Comparison of ENCODE assay signal across 23 cellular contexts in the genomic region with DNA sequence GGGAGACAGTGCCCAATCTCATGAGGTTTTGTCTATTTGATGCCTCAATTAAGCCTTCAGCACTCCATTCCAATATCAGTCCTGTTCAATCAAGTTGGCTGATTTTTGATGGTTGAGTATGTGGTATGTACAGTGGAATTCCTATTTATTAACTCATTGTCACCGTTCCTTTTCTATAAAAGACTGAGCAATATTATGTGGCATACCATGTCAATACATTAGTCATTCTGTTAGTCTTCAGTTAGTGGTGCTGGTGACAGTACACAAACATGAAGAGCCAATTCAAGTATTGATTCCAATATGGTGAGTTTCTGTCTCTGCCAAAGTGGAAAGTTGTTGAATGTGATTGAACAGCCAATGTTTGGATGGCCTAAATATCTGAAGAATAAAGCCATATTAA.
"Had no signal": no experiment of that assay in that cellular context is flagged by ENCODE, and none has a peak within 500 bp of the region (broad histone marks: within the 10 kb centered on the region; RNA-seq: fewer than 3 reads in every experiment).

No MANE protein-coding gene starts in this region.

- H3K27me3 Mint-ChIP-seq: naive B cell had no signal

- H3K9me3 ChIP-seq: esophagus muscularis mucosa, gastroesophageal sphincter, heart left ventricle, left lung, lower lobe of right lung, mucosa of descending colon had no signal

- H3K4me2 ChIP-seq: hepatocyte had no signal

- H3K36me3 Mint-ChIP-seq: immature natural killer cell, mesothelial cell of epicardium, naive B cell had no signal

- ATAC-seq: gastroesophageal sphincter, heart left ventricle, left cardiac atrium, left lung, left ventricle myocardium superior, lower lobe of right lung, mucosa of descending colon had no signal

- H3K27ac Mint-ChIP-seq: immature natural killer cell, mesothelial cell of epicardium, naive B cell had no signal

- H3K27ac ChIP-seq: coronary artery, dorsolateral prefrontal cortex, esophagus muscularis mucosa, foreskin keratinocyte, gastroesophageal sphincter, heart left ventricle, hepatocyte, left lung, lower lobe of right lung had no signal

- H3K4me1 Mint-ChIP-seq: immature natural killer cell, mesothelial cell of epicardium, naive B cell had no signal

- H3K27me3 ChIP-seq: dorsolateral prefrontal cortex, esophagus muscularis mucosa, foreskin keratinocyte, gastroesophageal sphincter, heart left ventricle, hepatocyte, left lung had no signal

- H3K79me2 ChIP-seq: hepatocyte had no signal

- H3K4me3 ChIP-seq: coronary artery, dorsolateral prefrontal cortex, esophagus muscularis mucosa, gastroesophageal sphincter, heart left ventricle, hepatocyte, left lung, lower lobe of right lung, mucosa of descending colon had no signal

- H3K4me3 Mint-ChIP-seq: immature natural killer cell, mesothelial cell of epicardium had no signal

- H3K36me3 ChIP-seq: esophagus muscularis mucosa, gastroesophageal sphincter, heart left ventricle, left lung, lower lobe of right lung had no signal

- DNase-seq: dermis blood vessel endothelial cell; dorsolateral prefrontal cortex; effector CD4-positive, alpha-beta T cell; effector memory CD4-positive, alpha-beta T cell; heart left ventricle; hypothalamus; immature natural killer cell; islet precursor cell; kidney; kidney glomerular epithelial cell; left cardiac atrium; left lung; left ventricle myocardium superior; lower lobe of right lung; mesenchymal stem cell; mucosa of descending colon; naive B cell had no signal

- H2AFZ ChIP-seq: hepatocyte had no signal

- H3K4me1 ChIP-seq: esophagus muscularis mucosa, foreskin keratinocyte, gastroesophageal sphincter, heart left ventricle, left lung, lower lobe of right lung had no signal
